18 cellular contexts compared by ENCODE assay signal in the genomic region with DNA sequence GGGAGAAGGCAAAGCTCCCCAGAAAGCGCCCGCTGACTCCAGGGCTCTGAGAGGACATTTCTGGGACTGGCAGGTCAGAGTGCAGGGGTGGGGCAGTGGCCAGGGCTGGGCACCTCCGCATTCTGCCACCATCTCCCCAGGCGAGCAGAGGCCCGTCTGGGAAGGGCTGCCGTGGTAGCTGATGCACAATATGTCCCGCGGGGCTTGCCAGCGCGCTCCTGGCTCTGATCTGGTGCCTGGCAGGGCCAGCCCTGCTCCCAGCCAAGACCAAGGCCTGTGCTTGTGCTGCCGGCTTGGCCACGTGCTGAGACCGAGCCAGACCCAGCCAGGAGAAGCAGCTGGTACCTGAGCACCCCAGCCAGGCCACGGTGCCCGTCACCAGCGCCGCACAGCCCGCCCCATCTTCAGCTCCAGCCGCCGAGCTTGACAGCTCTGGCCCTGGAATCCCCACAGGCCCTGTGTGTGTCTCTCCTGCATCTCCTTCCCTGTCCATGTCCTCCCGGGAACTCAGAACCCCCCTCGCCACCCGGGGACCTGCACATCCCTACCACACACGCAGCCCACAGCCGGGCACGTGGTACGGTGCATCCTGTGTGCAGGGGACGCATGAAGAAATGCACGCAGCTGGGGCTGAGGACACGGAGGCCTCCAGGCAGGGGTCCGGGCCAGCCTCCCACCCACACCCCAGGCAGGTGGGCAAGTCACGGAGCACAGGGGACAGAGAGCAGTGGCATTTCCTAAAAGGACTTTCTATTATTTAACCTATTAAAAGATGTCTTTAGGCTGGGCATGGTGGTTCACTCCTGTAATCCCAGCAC.
DNase-seq lines count a peak whose midpoint lies in the region; ATAC-seq and TF ChIP-seq lines count a peak whose summit lies in the region.
"Had no signal": no experiment of that assay in that cellular context is flagged by ENCODE, and none has a peak within 500 bp of the region (broad histone marks: within the 10 kb centered on the region; RNA-seq: fewer than 3 reads in every experiment).

No MANE protein-coding gene starts in this region.

- POLR2A ChIA-PET in activated CD4-positive, alpha-beta memory T cell treated with anti-CD3 and anti-CD28 coated beads, Interleukin-2, amount 10 ng/mL, durations not matched to agents 7 days and 5 days (lab: Charles Lee), result no interaction called here

- intact Hi-C loops in Right ventricle myocardium inferior (cut with DNase I) (no loop called here), uterus (cut with DNase I; ENCODE audit: low total_unique reads) (no loop called here)

- TF ChIP-seq CTCF in right atrium auricular region (IDR thresholded peaks at IDR 0.05) (no peak), endodermal cell (conservative IDR thresholded peaks at IDR 0.05) (no peak), uterus (IDR thresholded peaks at IDR 0.05) (no peak)

- H3K4me1 ChIP-seq in right atrium auricular region (no peaks in the 10 kb centered on the region), endodermal cell (ENCODE audit: control insufficient read depth, insufficient read depth, low read length) (no peaks in the 10 kb centered on the region), uterus (no peaks in the 10 kb centered on the region)

- H3K36me3 ChIP-seq in right atrium auricular region (no peaks in the 10 kb centered on the region), endodermal cell (ENCODE audit: control insufficient read depth, insufficient read depth, low read length) (no peaks in the 10 kb centered on the region), uterus (no peaks in the 10 kb centered on the region)

- peaks cover 8% of the 10 kb centered on the region for H3K9me3 Mint-ChIP-seq in endodermal cell
- no peaks in the 10 kb centered on the region for H3K9me3 Mint-ChIP-seq in activated CD4-positive, alpha-beta memory T cell treated with anti-CD3 and anti-CD28 coated beads, Interleukin-2, amount 10 ng/mL, durations not matched to agents 7 days and 5 days

- TF ChIP-seq POLR2A in uterus (IDR thresholded peaks at IDR 0.05), result no peak

- H3K27ac ChIP-seq in right atrium auricular region (no peak overlapping the region), endodermal cell (ENCODE audit: low read depth, low read length) (no peak overlapping the region), uterus (no peak overlapping the region)

- no peaks in the 10 kb centered on the region for H3K27me3 Mint-ChIP-seq in endodermal cell (ENCODE audit: insufficient read depth)
- no peaks in the 10 kb centered on the region for H3K27me3 Mint-ChIP-seq in activated CD4-positive, alpha-beta memory T cell treated with anti-CD3 and anti-CD28 coated beads, Interleukin-2, amount 10 ng/mL, durations not matched to agents 7 days and 5 days

- 90 to 92% methylated on average over 7 to 32 of the region's 32 CpGs for WGBS in endodermal cell (ENCODE audit: insufficient coverage in 1 of 2, insufficient read length in 1 of 2), 2 experiments

- DNase-seq in Right ventricle myocardium inferior (ENCODE audit: missing footprints), result peak; percentile 82
- no peak for DNase-seq in right atrium auricular region (ENCODE audit: low spot score)
- DNase-seq in endodermal cell, result peak; percentile 41
- peak; percentile 38 for DNase-seq in midbrain (lab: John Stamatoyannopoulos, UW)
- no peak for DNase-seq in NCI-H2196 treated with DMSO at 0.1 percent for 48 hours (lab: John Stamatoyannopoulos, UW; ENCODE audit: unreplicated experiment)
- DNase-seq in uterus, result no peak
- no peak for DNase-seq in activated CD4-positive, alpha-beta memory T cell treated with anti-CD3 and anti-CD28 coated beads, Interleukin-2, amount 10 ng/mL, durations not matched to agents 7 days and 5 days
- DNase-seq: activated B cell treated with CpG ODN at 0.5 μM for 24 hours; central memory CD4-positive, alpha-beta T cell; HFFc6; naive B cell; NCI-H1417 treated with DMSO at 0.1 percent for 48 hours; NCI-H524 treated with DMSO at 0.1 percent for 48 hours; OCI-M1 had no signal

- H3K36me3 Mint-ChIP-seq in endodermal cell (ENCODE audit: low read depth), result no peaks in the 10 kb centered on the region
- no peaks in the 10 kb centered on the region for H3K36me3 Mint-ChIP-seq in activated CD4-positive, alpha-beta memory T cell treated with anti-CD3 and anti-CD28 coated beads, Interleukin-2, amount 10 ng/mL, durations not matched to agents 7 days and 5 days (ENCODE audit: low read depth)
- H3K36me3 Mint-ChIP-seq: activated naive CD8-positive, alpha-beta T cell; naive B cell had no signal

- no peak overlapping the region for H3K9ac ChIP-seq in endodermal cell (ENCODE audit: extremely low read depth, low read length, poor library complexity, severe bottlenecking)

- no peaks in the 10 kb centered on the region for H3K27me3 ChIP-seq in right atrium auricular region
- no peaks in the 10 kb centered on the region for H3K27me3 ChIP-seq in endodermal cell (ENCODE audit: control insufficient read depth, insufficient read depth, low read length, poor library complexity, severe bottlenecking)
- H3K27me3 ChIP-seq in uterus, result no peaks in the 10 kb centered on the region

- peaks cover 0 to 14% of the 10 kb centered on the region in 2 donors for H3K9me3 ChIP-seq in right atrium auricular region
- H3K9me3 ChIP-seq in endodermal cell (ENCODE audit: control insufficient read depth, low read length), result no peaks in the 10 kb centered on the region
- H3K9me3 ChIP-seq in uterus, result no peaks in the 10 kb centered on the region

- H3K27ac Mint-ChIP-seq in endodermal cell, result no peak overlapping the region
- no peak overlapping the region for H3K27ac Mint-ChIP-seq in activated CD4-positive, alpha-beta memory T cell treated with anti-CD3 and anti-CD28 coated beads, Interleukin-2, amount 10 ng/mL, durations not matched to agents 7 days and 5 days
- H3K27ac Mint-ChIP-seq: activated B cell treated with CpG ODN at 0.5 μM for 24 hours; activated naive CD8-positive, alpha-beta T cell; HFFc6; naive B cell had no signal

- CTCF ChIA-PET in activated CD4-positive, alpha-beta memory T cell treated with anti-CD3 and anti-CD28 coated beads, Interleukin-2, amount 10 ng/mL, durations not matched to agents 7 days and 5 days (lab: Charles Lee), result no interaction called here

- H3K4me3 ChIP-seq in right atrium auricular region (no peak overlapping the region), endodermal cell (ENCODE audit: low read length) (no peak overlapping the region), uterus (no peak overlapping the region)
- H3K4me3 ChIP-seq: K562 had no signal

- no peaks in the 10 kb centered on the region for H3K4me1 Mint-ChIP-seq in endodermal cell
- no peaks in the 10 kb centered on the region for H3K4me1 Mint-ChIP-seq in activated CD4-positive, alpha-beta memory T cell treated with anti-CD3 and anti-CD28 coated beads, Interleukin-2, amount 10 ng/mL, durations not matched to agents 7 days and 5 days
- H3K4me1 Mint-ChIP-seq: activated B cell treated with CpG ODN at 0.5 μM for 24 hours, naive B cell had no signal

- no peak overlapping the region for H3K4me3 Mint-ChIP-seq in endodermal cell
- H3K4me3 Mint-ChIP-seq in activated CD4-positive, alpha-beta memory T cell treated with anti-CD3 and anti-CD28 coated beads, Interleukin-2, amount 10 ng/mL, durations not matched to agents 7 days and 5 days, result no peak overlapping the region
- H3K4me3 Mint-ChIP-seq: activated B cell treated with CpG ODN at 0.5 μM for 24 hours; activated naive CD8-positive, alpha-beta T cell; HFFc6; naive B cell had no signal

- ATAC-seq in Right ventricle myocardium inferior, result peak; percentile 91
- ATAC-seq in GM18867 (IDR thresholded peaks at IDR 0.05; ENCODE audit: unreplicated experiment), result no peak
- ATAC-seq: K562, left lobe of liver had no signal

Comparison
In these comparisons a context has a peak if more than half of its experiments do, and no peak if none do; other contexts are left out.
1. DNase-seq: peak in Right ventricle myocardium inferior (single experiment), endodermal cell (single experiment) and midbrain (single experiment); none in right atrium auricular region (single experiment), NCI-H2196 treated with DMSO at 0.1 percent for 48 hours (single experiment), uterus (0 of 2) and activated CD4-positive, alpha-beta memory T cell treated with anti-CD3 and anti-CD28 coated beads, Interleukin-2, amount 10 ng/mL, durations not matched to agents 7 days and 5 days (single experiment).